In the genomic region with DNA sequence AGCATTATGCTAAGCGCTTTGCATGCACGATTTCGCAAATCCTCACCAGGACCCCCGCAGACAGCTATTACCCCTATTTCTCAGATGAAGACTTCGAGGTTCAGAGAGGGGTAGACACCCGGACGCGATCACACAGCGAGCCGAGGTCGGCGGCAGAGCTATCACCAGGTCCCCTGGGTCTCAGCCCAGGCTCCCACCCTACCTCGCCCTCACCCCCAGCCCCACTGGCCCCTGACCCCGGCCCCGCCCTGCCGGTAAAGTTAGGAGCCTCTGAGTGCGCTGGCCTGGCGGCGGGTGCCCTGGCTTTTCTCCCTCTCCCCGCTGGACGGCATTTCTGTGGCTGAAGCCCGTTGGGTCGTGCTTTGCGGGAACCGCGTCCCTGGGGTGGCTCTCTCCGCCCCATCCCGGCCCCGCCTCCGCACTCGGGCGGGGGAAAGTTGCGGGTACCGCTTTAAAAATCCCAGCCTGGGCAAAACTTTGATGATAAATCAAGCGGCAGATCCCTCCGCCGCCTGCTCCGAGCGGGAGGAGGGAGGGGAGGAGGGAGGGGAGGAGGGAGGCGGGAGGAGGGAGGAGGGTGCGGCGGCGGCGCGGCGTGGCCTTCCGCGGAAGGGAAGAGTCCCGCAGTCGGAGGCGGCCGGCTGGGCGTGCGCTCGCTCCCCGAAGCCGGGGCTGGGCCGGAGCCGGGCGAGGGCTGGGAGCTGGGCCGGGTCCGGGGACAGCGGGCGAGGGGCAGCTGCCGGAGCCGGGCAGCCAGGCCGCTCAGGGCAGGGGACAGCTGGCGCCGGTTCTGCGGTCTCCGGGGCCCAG, we compare ENCODE assay signal across 8 cellular contexts. TPM values are rescaled to one million over a fixed set of nuclear protein-coding genes. Genes with fewer than 3 reads are reported as not detected.
DNase-seq lines count a peak whose midpoint lies in the region; ATAC-seq lines count a peak whose summit lies in the region.

A gene with protein sequence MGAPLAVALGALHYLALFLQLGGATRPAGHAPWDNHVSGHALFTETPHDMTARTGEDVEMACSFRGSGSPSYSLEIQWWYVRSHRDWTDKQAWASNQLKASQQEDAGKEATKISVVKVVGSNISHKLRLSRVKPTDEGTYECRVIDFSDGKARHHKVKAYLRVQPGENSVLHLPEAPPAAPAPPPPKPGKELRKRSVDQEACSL (plus strand): TSS at position 624 of the 810 bp plus-strand sequence. CDS start 224 bp downstream, outside the sequence.

- CTCF ChIA-PET in naive thymus-derived CD4-positive, alpha-beta T cell (lab: Charles Lee) = interaction anchor here (0.7 to 0.9 kb wide), 2 partner anchors 37 to 93 kb away, joined by 3 read pairs; no protein-coding TSS in a partner anchor

- H3K9me3 Mint-ChIP-seq in naive thymus-derived CD4-positive, alpha-beta T cell = peaks cover 0 to 4% (median 0%) of the 10 kb centered on the region in 11 donors

- H3K27me3 Mint-ChIP-seq in naive thymus-derived CD4-positive, alpha-beta T cell = peaks cover 61 to 76% (median 67%) of the 10 kb centered on the region in 5 donors

- intact Hi-C loops in naive thymus-derived CD4-positive, alpha-beta T cell (cut with micrococcal nuclease) = no loop called here

- H3K27me3 ChIP-seq in SJSA1 (replicated peaks) = peaks cover 3% of the 10 kb centered on the region; the same call in 1 of the 2 replicates
- peaks cover 0 to 5% of the 10 kb centered on the region in 2 donors for H3K27me3 ChIP-seq in naive thymus-derived CD4-positive, alpha-beta T cell (ENCODE audit: control insufficient read depth in 2 of 2, insufficient read depth in 2 of 2, low read length in 2 of 2)

- peaks cover 6 to 18% (median 11%) of the 10 kb centered on the region in 7 donors for H3K4me1 Mint-ChIP-seq in naive thymus-derived CD4-positive, alpha-beta T cell

- H3K27ac ChIP-seq in SJSA1 = no peak within 1 kb of the TSS
- H3K27ac ChIP-seq in naive thymus-derived CD4-positive, alpha-beta T cell (ENCODE audit: low read depth, low read length) = no peak within 1 kb of the TSS

- peak within 1 kb of the TSS; percentile 56 to 83 (median 72) for H3K4me3 Mint-ChIP-seq in naive thymus-derived CD4-positive, alpha-beta T cell

- POLR2A ChIA-PET in naive thymus-derived CD4-positive, alpha-beta T cell (lab: Charles Lee) = no interaction called here

- no peaks in the 10 kb centered on the region for H3K36me3 ChIP-seq in SJSA1
- no peaks in the 10 kb centered on the region for H3K36me3 ChIP-seq in naive thymus-derived CD4-positive, alpha-beta T cell (ENCODE audit: control insufficient read depth in 2 of 3, insufficient read depth in 3 of 3, low read length in 3 of 3)

- H3K9me3 ChIP-seq in SJSA1 (replicated peaks) = peaks cover 3% of the 10 kb centered on the region; the same call in 1 of the 2 replicates
- H3K9me3 ChIP-seq in naive thymus-derived CD4-positive, alpha-beta T cell (ENCODE audit: control insufficient read depth in 2 of 3, low read length in 3 of 3) = no peaks in the 10 kb centered on the region

- peak; percentile 37 for DNase-seq in activated CD4-positive, alpha-beta T cell treated with anti-CD3 and anti-CD28 coated beads for 48 hours
- no peak for DNase-seq in activated CD4-positive, alpha-beta T cell treated with anti-CD3 and anti-CD28 coated beads, Interleukin-2, amount 50 U/mL, for 1 hour
- peak; percentile 36 to 75 for DNase-seq in SJSA1 (ENCODE audit: low read depth in 1 of 2, low spot score in 2 of 2)
- DNase-seq in naive thymus-derived CD4-positive, alpha-beta T cell = peak in 1 of 9 donors; percentile 27
- no peak for DNase-seq in KG1 (lab: John Stamatoyannopoulos, UW)

- ATAC-seq in esophagus mucosa = peak; percentile 41
- ATAC-seq in naive thymus-derived CD4-positive, alpha-beta T cell = no peak
- ATAC-seq in HG02938 (IDR thresholded peaks at IDR 0.05; ENCODE audit: unreplicated experiment) = no peak
- no peak for ATAC-seq in HG02885 (IDR thresholded peaks at IDR 0.05; ENCODE audit: poor library complexity, unreplicated experiment)

- H3K36me3 Mint-ChIP-seq in naive thymus-derived CD4-positive, alpha-beta T cell = peaks cover 0 to 8% (median 0%) of the 10 kb centered on the region in 5 donors

- H3K4me3 ChIP-seq in SJSA1 = peak within 1 kb of the TSS; percentile 54
- H3K4me3 ChIP-seq in naive thymus-derived CD4-positive, alpha-beta T cell (ENCODE audit: low read length) = no peak within 1 kb of the TSS

- peak within 1 kb of the TSS in 1 of 9 donors; percentile 82 for H3K27ac Mint-ChIP-seq in naive thymus-derived CD4-positive, alpha-beta T cell

- peaks cover 26% of the 10 kb centered on the region for H3K4me1 ChIP-seq in SJSA1 (replicated peaks)
- H3K4me1 ChIP-seq in naive thymus-derived CD4-positive, alpha-beta T cell (ENCODE audit: control insufficient read depth in 2 of 2, insufficient read depth in 2 of 2, low read length in 2 of 2) = no peaks in the 10 kb centered on the region

RNA-seq across cellular contexts. Expression of the gene that starts here (rescaled TPM):
- total RNA-seq in SJSA1 (2014; rRNA removed; shearing (Covaris generic)) = 4.8 and 14.1 TPM in 2 replicates
- 0.52 TPM for total RNA-seq in esophagus mucosa
- under 1 TPM in 1 of 5 experiments, not detected in 4; 0.12 TPM for total RNA-seq in naive thymus-derived CD4-positive, alpha-beta T cell
- not detected for polyA plus RNA-seq in naive thymus-derived CD4-positive, alpha-beta T cell

Comparison
In these comparisons a context has a peak if more than half of its experiments do, and no peak if none do; other contexts are left out.
1. DNase-seq: peak in activated CD4-positive, alpha-beta T cell treated with anti-CD3 and anti-CD28 coated beads for 48 hours (single experiment) and SJSA1 (2 of 2); none in activated CD4-positive, alpha-beta T cell treated with anti-CD3 and anti-CD28 coated beads, Interleukin-2, amount 50 U/mL, for 1 hour (single experiment) and KG1 (single experiment).
2. Peak in ATAC-seq in esophagus mucosa; RNA of the gene not detected or under 1 TPM.